Comparison of ENCODE assay signal across 32 cellular contexts in the genomic region with DNA sequence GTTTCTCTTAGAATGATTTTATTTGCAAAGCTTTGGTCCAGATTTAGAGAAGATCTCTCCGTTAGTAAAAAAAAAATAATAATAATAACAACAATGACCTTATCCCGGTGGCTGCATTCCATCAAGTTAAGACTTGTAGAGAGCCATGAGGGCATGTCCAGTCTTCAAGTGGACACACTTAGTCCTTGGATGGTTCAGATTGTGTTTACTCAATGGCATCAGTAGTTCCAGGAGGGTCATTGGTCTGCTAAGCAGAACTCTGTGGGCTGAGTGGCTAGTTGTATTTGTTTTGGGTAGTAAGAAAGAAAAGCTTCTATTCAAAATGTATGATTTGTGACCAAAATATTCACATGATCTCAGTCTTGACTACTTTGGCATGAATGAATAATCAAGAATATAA.
"Had no signal": no experiment of that assay in that cellular context is flagged by ENCODE, and none has a peak within 500 bp of the region (broad histone marks: within the 10 kb centered on the region; RNA-seq: fewer than 3 reads in every experiment).

No MANE protein-coding gene starts in this region.

- H3K27ac ChIP-seq: adrenal gland, body of pancreas, esophagus muscularis mucosa, foreskin keratinocyte, gastrocnemius medialis, VCaP had no signal

- ATAC-seq: activated T-cell treated with anti-CD3 and anti-CD28 coated beads, Interleukin-2, amount 50 U/mL, for 4 hours; activated T-helper 17 cell treated with anti-CD3 and anti-CD28 coated beads, Interleukin-2, amount 50 U/mL, for 72 hours; body of pancreas; effector memory CD8-positive, alpha-beta T cell; foreskin keratinocyte; gastrocnemius medialis; T-cell; WTC11 had no signal

- H3K9me3 ChIP-seq: adrenal gland, body of pancreas, esophagus muscularis mucosa, gastrocnemius medialis had no signal

- H3K36me3 ChIP-seq: adrenal gland, esophagus muscularis mucosa, gastrocnemius medialis had no signal

- H3K4me3 ChIP-seq: adrenal gland, body of pancreas, esophagus muscularis mucosa, gastrocnemius medialis had no signal

- H3K27me3 Mint-ChIP-seq: activated CD4-positive, alpha-beta memory T cell treated with anti-CD3 and anti-CD28 coated beads, Interleukin-2, amount 10 ng/mL, durations not matched to agents 7 days and 5 days; activated CD4-positive, alpha-beta T cell treated with anti-CD3 and anti-CD28 coated beads, Interleukin-2, amount 10 ng/mL, durations not matched to agents 7 days and 5 days; activated naive CD8-positive, alpha-beta T cell; activated T-helper 17 cell treated with anti-CD3 and anti-CD28 coated beads, Interleukin-2, amount 50 U/mL, for 72 hours; effector memory CD8-positive, alpha-beta T cell; T-cell had no signal

- H3K27ac Mint-ChIP-seq: activated CD4-positive, alpha-beta memory T cell treated with anti-CD3 and anti-CD28 coated beads, Interleukin-2, amount 10 ng/mL, durations not matched to agents 7 days and 5 days; activated CD4-positive, alpha-beta T cell treated with anti-CD3 and anti-CD28 coated beads, Interleukin-2, amount 10 ng/mL, durations not matched to agents 7 days and 5 days; activated naive CD8-positive, alpha-beta T cell; activated T-helper 17 cell treated with anti-CD3 and anti-CD28 coated beads, Interleukin-2, amount 50 U/mL, for 72 hours; effector memory CD8-positive, alpha-beta T cell; T-cell; T-helper 1 cell treated with Interleukin-12 subunit alpha and Interleukin-12 subunit beta and Interleukin-4 antibody, amounts not matched to agents 30 μg/mL and 1 μg/mL, for 36 hours had no signal

- H3K9me3 Mint-ChIP-seq: activated CD4-positive, alpha-beta memory T cell treated with anti-CD3 and anti-CD28 coated beads, Interleukin-2, amount 10 ng/mL, durations not matched to agents 7 days and 5 days; activated CD4-positive, alpha-beta T cell treated with anti-CD3 and anti-CD28 coated beads, Interleukin-2, amount 10 ng/mL, durations not matched to agents 7 days and 5 days; activated T-helper 17 cell treated with anti-CD3 and anti-CD28 coated beads, Interleukin-2, amount 50 U/mL, for 72 hours; T-helper 1 cell treated with Interleukin-12 subunit alpha and Interleukin-12 subunit beta and Interleukin-4 antibody, amounts not matched to agents 30 μg/mL and 1 μg/mL, for 36 hours had no signal

- H3K4me3 Mint-ChIP-seq: activated CD4-positive, alpha-beta memory T cell treated with anti-CD3 and anti-CD28 coated beads, Interleukin-2, amount 10 ng/mL, durations not matched to agents 7 days and 5 days; activated CD4-positive, alpha-beta T cell treated with anti-CD3 and anti-CD28 coated beads, Interleukin-2, amount 10 ng/mL, durations not matched to agents 7 days and 5 days; activated naive CD8-positive, alpha-beta T cell; activated T-cell treated with anti-CD3 and anti-CD28 coated beads, Interleukin-2, amount 50 U/mL, for 4 hours; activated T-helper 17 cell treated with anti-CD3 and anti-CD28 coated beads, Interleukin-2, amount 50 U/mL, for 72 hours; effector memory CD8-positive, alpha-beta T cell; T-cell; T-helper 1 cell treated with Interleukin-12 subunit alpha and Interleukin-12 subunit beta and Interleukin-4 antibody, amounts not matched to agents 30 μg/mL and 1 μg/mL, for 36 hours; WTC11 had no signal

- H3K4me1 ChIP-seq: adrenal gland, body of pancreas, esophagus muscularis mucosa, foreskin keratinocyte, gastrocnemius medialis had no signal

- H3K36me3 Mint-ChIP-seq: activated naive CD8-positive, alpha-beta T cell; T-cell had no signal

- H3K4me1 Mint-ChIP-seq: activated CD4-positive, alpha-beta memory T cell treated with anti-CD3 and anti-CD28 coated beads, Interleukin-2, amount 10 ng/mL, durations not matched to agents 7 days and 5 days; activated CD4-positive, alpha-beta T cell treated with anti-CD3 and anti-CD28 coated beads, Interleukin-2, amount 10 ng/mL, durations not matched to agents 7 days and 5 days; activated T-helper 17 cell treated with anti-CD3 and anti-CD28 coated beads, Interleukin-2, amount 50 U/mL, for 72 hours; T-cell; WTC11 had no signal

- DNase-seq: activated CD4-positive, alpha-beta memory T cell treated with anti-CD3 and anti-CD28 coated beads, Interleukin-2, amount 10 ng/mL, durations not matched to agents 7 days and 5 days; activated CD4-positive, alpha-beta T cell treated with anti-CD3 and anti-CD28 coated beads for 1 hour; activated CD4-positive, alpha-beta T cell treated with anti-CD3 and anti-CD28 coated beads for 4 hours; activated CD4-positive, alpha-beta T cell treated with anti-CD3 and anti-CD28 coated beads, Interleukin-2, amount 10 ng/mL, durations not matched to agents 7 days and 5 days; activated CD4-positive, alpha-beta T cell treated with anti-CD3 and anti-CD28 coated beads, Interleukin-2, amount 50 U/mL, for 4 hours; activated CD8-positive, alpha-beta memory T cell treated with anti-CD3 and anti-CD28 coated beads for 24 hours; activated effector memory CD4-positive, alpha-beta T cell treated with Interleukin-2 at 50 U/mL for 16 hours; activated gamma-delta T cell treated with Interleukin-2 at 50 U/mL for 16 hours; activated naive CD4-positive, alpha-beta T cell treated with anti-CD3 and anti-CD28 coated beads, Interleukin-2, amount 50 U/mL, for 16 hours; activated naive CD4-positive, alpha-beta T cell treated with Interleukin-2 at 50 U/mL for 16 hours; activated T-cell treated with anti-CD3 and anti-CD28 coated beads, Interleukin-2, amount 50 U/mL, for 4 hours; adrenal gland; amygdala; aorta; body of pancreas; caudate nucleus; cortex of kidney; dermis blood vessel endothelial cell; effector CD4-positive, alpha-beta T cell; effector memory CD8-positive, alpha-beta T cell; erythroblast; foreskin keratinocyte; gastrocnemius medialis; glutamatergic neuron; SW 1271; T-cell had no signal

- H3K27me3 ChIP-seq: adrenal gland, body of pancreas, esophagus muscularis mucosa, gastrocnemius medialis had no signal
